ENCODE assay signal across 24 cellular contexts in the genomic region with DNA sequence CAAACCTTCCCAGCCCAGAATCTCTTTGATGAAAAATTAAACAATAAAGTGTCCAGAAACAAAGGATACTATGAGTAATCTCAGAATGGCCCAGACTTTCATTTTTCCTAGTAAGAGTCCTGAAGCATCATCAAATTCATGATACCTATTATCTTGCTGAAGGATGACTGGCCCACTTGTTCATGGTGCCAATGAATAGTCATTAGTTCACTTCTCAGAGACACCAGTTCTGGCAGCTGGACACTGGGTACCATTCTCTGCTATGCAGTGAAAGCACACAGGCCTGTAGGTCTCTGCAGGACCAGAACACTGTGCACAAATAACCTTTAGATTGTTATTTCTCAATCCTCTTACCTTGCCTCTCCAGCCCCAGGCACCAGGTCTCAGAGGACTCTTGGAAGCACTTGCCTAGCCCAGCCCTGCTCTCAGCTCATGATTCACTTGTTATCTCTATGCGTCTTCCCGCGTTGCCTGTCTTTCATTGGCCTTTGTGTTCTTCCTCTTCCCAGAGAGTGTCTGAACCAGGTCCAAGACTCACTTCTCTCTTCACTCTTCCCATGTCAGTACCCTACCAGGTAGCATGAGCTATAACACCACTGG.
DNase-seq lines count a peak whose midpoint lies in the region; ATAC-seq and TF ChIP-seq lines count a peak whose summit lies in the region.
"Had no signal": no experiment of that assay in that cellular context is flagged by ENCODE, and none has a peak within 500 bp of the region (broad histone marks: within the 10 kb centered on the region; RNA-seq: fewer than 3 reads in every experiment).

No MANE protein-coding gene starts in this region.

- no peak overlapping the region for H4K91ac ChIP-seq in trophoblast cell (ENCODE audit: low read depth, low read length)

- no peak overlapping the region for H3K27ac Mint-ChIP-seq in stimulated activated memory B cell treated with anti-CD40 and anti-IgM and Interleukin-4, amounts not matched to agents 10 μg/mL and 1 μg/mL and 100 μg/mL, for 72 hours
- H3K27ac Mint-ChIP-seq in progenitor cell of endocrine pancreas, result no peak overlapping the region
- H3K27ac Mint-ChIP-seq: activated T-helper 1 cell treated with anti-CD3 and anti-CD28 coated beads, Interleukin-12 subunit alpha, Interleukin-12 subunit beta, Interleukin-2, Interleukin-4 antibody, amounts not matched to agents 30 ng/mL and 10 ng/mL and 1 ng/mL, durations not matched to agents 14 hours and 24 hours and 36 hours; memory B cell; naive B cell had no signal

- H3K9ac ChIP-seq in GM23248, result no peak overlapping the region
- H3K9ac ChIP-seq in trophoblast cell (ENCODE audit: low read length), result no peak overlapping the region

- intact Hi-C loops in esophagus muscularis mucosa (cut with DNase I), result no loop called here

- no peaks in the 10 kb centered on the region for H3K36me3 Mint-ChIP-seq in stimulated activated memory B cell treated with anti-CD40 and anti-IgM and Interleukin-4, amounts not matched to agents 10 μg/mL and 1 μg/mL and 100 μg/mL, for 72 hours
- no peaks in the 10 kb centered on the region for H3K36me3 Mint-ChIP-seq in progenitor cell of endocrine pancreas (ENCODE audit: insufficient read depth)
- H3K36me3 Mint-ChIP-seq: memory B cell, naive B cell had no signal

- H3K18ac ChIP-seq in trophoblast cell (ENCODE audit: low read length), result no peak overlapping the region

- H4K8ac ChIP-seq in trophoblast cell (ENCODE audit: low read depth, low read length), result no peak overlapping the region

- peak; percentile 52 for DNase-seq in GM23248
- no peak for DNase-seq in SJSA1 (ENCODE audit: low read depth in 1 of 2, low spot score in 2 of 2)
- DNase-seq in esophagus muscularis mucosa (ENCODE audit: extremely low spot score), result peak; percentile 57
- DNase-seq in trophoblast cell, result peak; percentile 70 to 81
- no peak for DNase-seq in progenitor cell of endocrine pancreas (ENCODE audit: low spot score, unreplicated experiment)
- no peak for DNase-seq in GM13976 (ENCODE audit: low spot score)
- no peak for DNase-seq in putamen (ENCODE audit: low spot score)
- DNase-seq: activated CD4-positive, alpha-beta T cell treated with anti-CD3 and anti-CD28 coated beads for 1 hour; CD4-positive, alpha-beta T cell; central memory CD4-positive, alpha-beta T cell; DMS79 treated with DMSO at 0.1 percent for 48 hours; effector memory CD4-positive, alpha-beta T cell; hypothalamus; kidney; naive B cell; NCI-H187 treated with DMSO at 0.1 percent for 48 hours; NCI-H510A; posterior cingulate gyrus; stimulated activated CD4-positive, alpha-beta T cell treated with anti-CD3 and anti-CD28 coated beads, Interleukin-4, amount 100 ng/mL, for 24 hours; T1000 had no signal

- no peak overlapping the region for H3K23ac ChIP-seq in trophoblast cell (ENCODE audit: low read length)

- TF ChIP-seq CTCF in esophagus muscularis mucosa (IDR thresholded peaks at IDR 0.05) (no peak), progenitor cell of endocrine pancreas (IDR thresholded peaks at IDR 0.05; ENCODE audit: unreplicated experiment) (no peak), GM13976 (IDR thresholded peaks at IDR 0.05; ENCODE audit: borderline replicate concordance, control extremely low read depth, extremely low read depth, insufficient read depth, missing control alignments) (no peak)

- H3K27ac ChIP-seq in GM23248 (peak overlapping the region; percentile 94), SJSA1 (peak overlapping the region; percentile 87), esophagus muscularis mucosa (replicated peaks in 1 of 4) (peak overlapping the region; percentile 78 to 87 (median 83)), trophoblast cell (ENCODE audit: low read depth, low read length) (peak overlapping the region; percentile 30)

- no peak for TF ChIP-seq EP300 in esophagus muscularis mucosa (IDR thresholded peaks at IDR 0.05)

- in situ Hi-C loops in GM23248 (cut with MboI) (no loop called here), GM13976 (cut with MboI; ENCODE audit: low sequenced_read_pairs, unreplicated experiment) (no loop called here)

- H3K27me3 Mint-ChIP-seq in stimulated activated memory B cell treated with anti-CD40 and anti-IgM and Interleukin-4, amounts not matched to agents 10 μg/mL and 1 μg/mL and 100 μg/mL, for 72 hours, result peaks cover 10% of the 10 kb centered on the region
- H3K27me3 Mint-ChIP-seq in progenitor cell of endocrine pancreas, result no peaks in the 10 kb centered on the region

- no peaks in the 10 kb centered on the region for H3K27me3 ChIP-seq in GM23248 (replicated peaks; ENCODE audit: insufficient read depth)
- no peaks in the 10 kb centered on the region for H3K27me3 ChIP-seq in SJSA1 (replicated peaks)
- H3K27me3 ChIP-seq in esophagus muscularis mucosa, result no peaks in the 10 kb centered on the region
- H3K27me3 ChIP-seq in trophoblast cell (ENCODE audit: insufficient read depth, low read length), result no peaks in the 10 kb centered on the region

- 72 to 94% methylated on average over 3 of the region's 3 CpGs for WGBS in GM23248 (ENCODE audit: low coverage in 1 of 2, low lambda C conversion rate in 2 of 2, missing lambda C conversion rate in 2 of 2), 2 experiments
- WGBS in esophagus muscularis mucosa, result 49% methylated on average over 3 of the region's 3 CpGs
- WGBS in trophoblast cell (ENCODE audit: extremely low coverage, insufficient coverage, insufficient read length), result no CpG with 5 or more reads among the region's 3 CpGs

- no peak overlapping the region for H3K4me3 Mint-ChIP-seq in stimulated activated memory B cell treated with anti-CD40 and anti-IgM and Interleukin-4, amounts not matched to agents 10 μg/mL and 1 μg/mL and 100 μg/mL, for 72 hours
- no peak overlapping the region for H3K4me3 Mint-ChIP-seq in progenitor cell of endocrine pancreas (ENCODE audit: low read depth)
- H3K4me3 Mint-ChIP-seq: activated T-helper 1 cell treated with anti-CD3 and anti-CD28 coated beads, Interleukin-12 subunit alpha, Interleukin-12 subunit beta, Interleukin-2, Interleukin-4 antibody, amounts not matched to agents 30 ng/mL and 10 ng/mL and 1 ng/mL, durations not matched to agents 14 hours and 24 hours and 36 hours; CD4-positive, alpha-beta T cell; memory B cell; naive B cell had no signal

- no peak overlapping the region for H4K12ac ChIP-seq in trophoblast cell (ENCODE audit: low read depth, low read length)

- H3F3A ChIP-seq in GM23248 (ENCODE audit: insufficient read depth), result peaks cover 86% of the 10 kb centered on the region

- no peak overlapping the region for H2BK5ac ChIP-seq in trophoblast cell (ENCODE audit: low read depth, low read length, poor library complexity)

- no peak for TF ChIP-seq POLR2A in esophagus muscularis mucosa (IDR thresholded peaks at IDR 0.05; ENCODE audit: low read depth)

- no peaks in the 10 kb centered on the region for H3K9me3 ChIP-seq in GM23248 (ENCODE audit: low read depth)
- no peaks in the 10 kb centered on the region for H3K9me3 ChIP-seq in SJSA1 (replicated peaks)
- no peaks in the 10 kb centered on the region for H3K9me3 ChIP-seq in esophagus muscularis mucosa
- H3K9me3 ChIP-seq in trophoblast cell (ENCODE audit: insufficient read depth, low read depth, low read length), result peaks cover 3% of the 10 kb centered on the region

- H2BK12ac ChIP-seq in trophoblast cell (ENCODE audit: low read length), result no peak overlapping the region

- no peak for ATAC-seq in stimulated activated memory B cell treated with anti-CD40 and anti-IgM and Interleukin-4, amounts not matched to agents 10 μg/mL and 1 μg/mL and 100 μg/mL, for 72 hours
- ATAC-seq: HCT116 had no signal

- H3K4me1 Mint-ChIP-seq in stimulated activated memory B cell treated with anti-CD40 and anti-IgM and Interleukin-4, amounts not matched to agents 10 μg/mL and 1 μg/mL and 100 μg/mL, for 72 hours, result no peaks in the 10 kb centered on the region
- peaks cover 38% of the 10 kb centered on the region for H3K4me1 Mint-ChIP-seq in progenitor cell of endocrine pancreas (ENCODE audit: low read depth)
- H3K4me1 Mint-ChIP-seq: naive B cell had no signal

- H2AK5ac ChIP-seq in trophoblast cell (ENCODE audit: low read length), result no peak overlapping the region

- peaks cover 11% of the 10 kb centered on the region; the same call in 1 of the 2 replicates for H3K36me3 ChIP-seq in GM23248 (ENCODE audit: low read depth)
- peaks cover 45% of the 10 kb centered on the region for H3K36me3 ChIP-seq in SJSA1
- H3K36me3 ChIP-seq in esophagus muscularis mucosa, result peaks cover 0 to 13% (median 5%) of the 10 kb centered on the region in 4 donors
- H3K36me3 ChIP-seq in trophoblast cell (ENCODE audit: control insufficient read depth in 1 of 2, insufficient read depth in 2 of 2, low read length in 2 of 2), result peaks cover 5 to 29% of the 10 kb centered on the region in 2 experiments

- H3K79me1 ChIP-seq in trophoblast cell (ENCODE audit: low read length), result peaks cover 6% of the 10 kb centered on the region

- no peaks in the 10 kb centered on the region; the same call in 1 of the 2 replicates for H4K20me1 ChIP-seq in GM23248 (ENCODE audit: insufficient read depth)

- no peak overlapping the region for H3K4me3 ChIP-seq in GM23248
- H3K4me3 ChIP-seq in SJSA1, result no peak overlapping the region
- no peak overlapping the region for H3K4me3 ChIP-seq in esophagus muscularis mucosa
- no peak overlapping the region for H3K4me3 ChIP-seq in trophoblast cell (ENCODE audit: low read depth, low read length)

- no peak overlapping the region for H3K14ac ChIP-seq in trophoblast cell (ENCODE audit: low read length)

- no peak overlapping the region for H3K4me2 ChIP-seq in GM23248 (ENCODE audit: unreplicated experiment)
- H3K4me2 ChIP-seq in trophoblast cell (ENCODE audit: low read length), result peak overlapping the region; percentile 1

- H3K9me2 ChIP-seq in GM23248 (ENCODE audit: insufficient read depth), result no peaks in the 10 kb centered on the region

- H3K4me1 ChIP-seq in GM23248 (ENCODE audit: insufficient read depth) (peaks cover 64% of the 10 kb centered on the region), SJSA1 (replicated peaks) (peaks cover 71% of the 10 kb centered on the region), esophagus muscularis mucosa (peaks cover 62 to 98% (median 96%) of the 10 kb centered on the region in 4 donors), trophoblast cell (ENCODE audit: control insufficient read depth in 1 of 2, insufficient read depth in 2 of 2, low read length in 2 of 2) (peaks cover 18 to 32% of the 10 kb centered on the region in 2 experiments)

- no peaks in the 10 kb centered on the region for H3K9me3 Mint-ChIP-seq in stimulated activated memory B cell treated with anti-CD40 and anti-IgM and Interleukin-4, amounts not matched to agents 10 μg/mL and 1 μg/mL and 100 μg/mL, for 72 hours
- H3K9me3 Mint-ChIP-seq in progenitor cell of endocrine pancreas (ENCODE audit: low read depth), result no peaks in the 10 kb centered on the region
- H3K9me3 Mint-ChIP-seq: activated T-helper 1 cell treated with anti-CD3 and anti-CD28 coated beads, Interleukin-12 subunit alpha, Interleukin-12 subunit beta, Interleukin-2, Interleukin-4 antibody, amounts not matched to agents 30 ng/mL and 10 ng/mL and 1 ng/mL, durations not matched to agents 14 hours and 24 hours and 36 hours; CD4-positive, alpha-beta T cell; memory B cell; naive B cell had no signal

- peaks cover 92% of the 10 kb centered on the region for H3K79me2 ChIP-seq in GM23248 (ENCODE audit: insufficient read depth)
- peaks cover 13% of the 10 kb centered on the region for H3K79me2 ChIP-seq in trophoblast cell (ENCODE audit: control insufficient read depth, insufficient read depth, low read length, poor library complexity)

- no peak overlapping the region for H3K4ac ChIP-seq in trophoblast cell (ENCODE audit: low read depth, low read length)

- H2AFZ ChIP-seq in GM23248, result no peak overlapping the region
- H2AFZ ChIP-seq in trophoblast cell (ENCODE audit: insufficient read depth, low read length, poor library complexity), result no peak overlapping the region

- no peak overlapping the region for H2BK120ac ChIP-seq in trophoblast cell (ENCODE audit: insufficient read depth, low read length, poor library complexity)

Comparison
In these comparisons a context has a peak if more than half of its experiments do, and no peak if none do; other contexts are left out.
1. DNase-seq: peak in GM23248 (single experiment), esophagus muscularis mucosa (single experiment) and trophoblast cell (2 of 2); none in SJSA1 (0 of 2), progenitor cell of endocrine pancreas (single experiment), GM13976 (single experiment) and putamen (single experiment).
2. H3K27ac ChIP-seq: peak in every context shown above with its lines; median percentile 94 in GM23248; 87 in SJSA1; 83 in esophagus muscularis mucosa; 30 in trophoblast cell.